21 cellular contexts compared by ENCODE assay signal in genomic region chr5:165328856-165329255, GRCh38.
DNase-seq lines count a peak whose midpoint lies in the region; ATAC-seq and TF ChIP-seq lines count a peak whose summit lies in the region.
"Had no signal": no experiment of that assay in that cellular context is flagged by ENCODE, and none has a peak within 500 bp of the region (broad histone marks: within the 10 kb centered on the region; RNA-seq: fewer than 3 reads in every experiment).

No MANE protein-coding gene starts in this region.

- H3K9me3 ChIP-seq in adipocyte (ENCODE audit: control insufficient read depth, low read length) (no peaks in the 10 kb centered on the region), fibroblast of lung (ENCODE audit: control insufficient read depth, insufficient read depth, low read depth, low read length) (no peaks in the 10 kb centered on the region)
- H3K9me3 ChIP-seq: BE2C, HAP-1 had no signal

- TF ChIP-seq POLR2A in erythroblast (IDR thresholded peaks at IDR 0.05; ENCODE audit: low read length): no peak

- H3K4me1 ChIP-seq in adipocyte (ENCODE audit: control insufficient read depth, insufficient read depth, low read length) (peaks cover 12% of the 10 kb centered on the region), fibroblast of lung (ENCODE audit: control insufficient read depth, extremely low read depth, insufficient read depth, low read length) (no peaks in the 10 kb centered on the region)
- H3K4me1 ChIP-seq: BE2C, SJSA1 had no signal

- ATAC-seq in GM21717 (IDR thresholded peaks at IDR 0.05; ENCODE audit: unreplicated experiment): no peak
- ATAC-seq: K562 had no signal

- no peak overlapping the region for H3K4me3 ChIP-seq in adipocyte (ENCODE audit: low read length)
- no peak overlapping the region for H3K4me3 ChIP-seq in fibroblast of lung (replicated peaks in 1 of 4; ENCODE audit: control extremely low read depth in 1 of 4, insufficient read depth in 1 of 4, low read depth in 3 of 4, low read length in 4 of 4)
- H3K4me3 ChIP-seq: HAP-1, K562, SJSA1 had no signal

- no peak overlapping the region for H2AFZ ChIP-seq in fibroblast of lung (ENCODE audit: low read length)

- H3K36me3 ChIP-seq in adipocyte (ENCODE audit: control insufficient read depth, insufficient read depth, low read length, severe bottlenecking) (no peaks in the 10 kb centered on the region), fibroblast of lung (ENCODE audit: control insufficient read depth, insufficient read depth, low read length) (no peaks in the 10 kb centered on the region)
- H3K36me3 ChIP-seq: BE2C, HAP-1, SJSA1 had no signal

- TF ChIP-seq CTCF in fibroblast of lung (conservative IDR thresholded peaks at IDR 0.05 in 1 of 2, IDR thresholded peaks at IDR 0.05 in 1 of 2; ENCODE audit: low read depth in 1 of 2, low read length in 2 of 2): no peak

- H3K79me2 ChIP-seq in fibroblast of lung (ENCODE audit: control insufficient read depth, insufficient read depth, low read length): no peaks in the 10 kb centered on the region

- H3K4me2 ChIP-seq in fibroblast of lung (ENCODE audit: extremely low read depth, insufficient read depth, low read length): no peak overlapping the region

- no peak overlapping the region for H3K27ac ChIP-seq in fibroblast of lung (ENCODE audit: insufficient read depth, low read length)
- H3K27ac ChIP-seq: SJSA1 had no signal

- peak; percentile 46 for DNase-seq in HT1080 (ENCODE audit: low read depth)
- DNase-seq in adipocyte (ENCODE audit: low read depth): peak; percentile 3
- DNase-seq in fibroblast of lung (ENCODE audit: low read depth in 2 of 2): peak; percentile 21 to 53
- peak; percentile 2 for DNase-seq in renal cortical epithelial cell (ENCODE audit: low read depth)
- no peak for DNase-seq in erythroblast (lab: John Stamatoyannopoulos, UW)
- no peak for DNase-seq in hepatic stellate cell (ENCODE audit: low spot score)
- DNase-seq: BE2C; Calu3; CD4-positive, alpha-beta T cell; DMS53; MV-4-11; NCI-H1417; NCI-H187 treated with DMSO at 0.1 percent for 48 hours; NCI-H345; NCI-H526; NK-92 treated with Interleukin-12 subunit alpha and Interleukin-12 subunit beta, amount 100 ng/mL, for 24 hours; OCI-M1 had no signal

- H4K20me1 ChIP-seq in fibroblast of lung (ENCODE audit: control insufficient read depth, extremely low read depth, insufficient read depth, low read length): no peaks in the 10 kb centered on the region

- no peak overlapping the region for H3K9ac ChIP-seq in adipocyte (ENCODE audit: low read length)
- H3K9ac ChIP-seq in fibroblast of lung (ENCODE audit: insufficient read depth, low read length): no peak overlapping the region

- H3K27me3 ChIP-seq in adipocyte (replicated peaks; ENCODE audit: control insufficient read depth, insufficient read depth, low read length) (no peaks in the 10 kb centered on the region), fibroblast of lung (ENCODE audit: control insufficient read depth, insufficient read depth, low read length) (no peaks in the 10 kb centered on the region)
- H3K27me3 ChIP-seq: BE2C, SJSA1 had no signal

Comparison
In these comparisons a context has a peak if more than half of its experiments do, and no peak if none do; other contexts are left out.
1. DNase-seq: peak in HT1080 (single experiment), adipocyte (single experiment), fibroblast of lung (2 of 2) and renal cortical epithelial cell (single experiment); none in erythroblast (0 of 2) and hepatic stellate cell (single experiment).